ENCODE assay signal across 9 cellular contexts in genomic region chr12:69779928-69780327, GRCh38. TPM values are rescaled to one million over a fixed set of nuclear protein-coding genes. Genes with fewer than 3 reads are reported as not detected.
DNase-seq lines count a peak whose midpoint lies in the region; ATAC-seq and TF ChIP-seq lines count a peak whose summit lies in the region.
"Had no signal": no experiment of that assay in that cellular context is flagged by ENCODE, and none has a peak within 500 bp of the region (broad histone marks: within the 10 kb centered on the region; RNA-seq: fewer than 3 reads in every experiment).

No MANE protein-coding gene starts in this region.

- H3K4me1 Mint-ChIP-seq in Calu3 (ENCODE audit: low read depth, unreplicated experiment) (peaks cover 43% of the 10 kb centered on the region), T-helper 17 cell (no peaks in the 10 kb centered on the region)
- peaks cover 18% of the 10 kb centered on the region for H3K4me1 Mint-ChIP-seq in activated T-helper 17 cell treated with anti-CD3 and anti-CD28 coated beads, Interleukin-2, amount 50 U/mL, for 72 hours

- CTCF ChIA-PET in Calu3 (lab: Charles Lee), result interaction anchor here (0.6 to 1.3 kb wide), 4 partner anchors 20 to 657 kb away, joined by 3 to 4 read pairs (median 4); no protein-coding TSS in a partner anchor

- H3K27ac Mint-ChIP-seq in Calu3 (ENCODE audit: unreplicated experiment) (no peak overlapping the region), T-helper 17 cell (no peak overlapping the region)
- no peak overlapping the region for H3K27ac Mint-ChIP-seq in activated T-helper 17 cell treated with anti-CD3 and anti-CD28 coated beads, Interleukin-2, amount 50 U/mL, for 72 hours

- H3K36me3 Mint-ChIP-seq in Calu3 (ENCODE audit: insufficient read depth, unreplicated experiment) (peaks cover 6% of the 10 kb centered on the region), T-helper 17 cell (ENCODE audit: low read depth) (peaks cover 7% of the 10 kb centered on the region)
- peaks cover 52% of the 10 kb centered on the region for H3K36me3 Mint-ChIP-seq in activated T-helper 17 cell treated with anti-CD3 and anti-CD28 coated beads, Interleukin-2, amount 50 U/mL, for 72 hours (ENCODE audit: low read depth)

- H3K27me3 Mint-ChIP-seq in Calu3 (ENCODE audit: unreplicated experiment) (no peaks in the 10 kb centered on the region), T-helper 17 cell (no peaks in the 10 kb centered on the region)
- H3K27me3 Mint-ChIP-seq in activated T-helper 17 cell treated with anti-CD3 and anti-CD28 coated beads, Interleukin-2, amount 50 U/mL, for 72 hours, result no peaks in the 10 kb centered on the region
- H3K27me3 Mint-ChIP-seq: naive thymus-derived CD8-positive, alpha-beta T cell had no signal

- no peaks in the 10 kb centered on the region for H3K9me3 Mint-ChIP-seq in Calu3 (ENCODE audit: low read depth, unreplicated experiment)
- H3K9me3 Mint-ChIP-seq in activated T-helper 17 cell treated with anti-CD3 and anti-CD28 coated beads, Interleukin-2, amount 50 U/mL, for 72 hours, result peaks cover 25% of the 10 kb centered on the region

- no peak for ATAC-seq in T-helper 17 cell
- no peak for ATAC-seq in activated T-helper 17 cell treated with anti-CD3 and anti-CD28 coated beads, Interleukin-2, amount 50 U/mL, for 72 hours (replicated peaks)
- ATAC-seq: naive thymus-derived CD8-positive, alpha-beta T cell had no signal

- no TSS peak for BruUV-seq in Calu3 (replicated peaks; lab: Mats Ljungman, UMichigan)

- no peak overlapping the region for H3K4me3 Mint-ChIP-seq in Calu3 (ENCODE audit: low read depth, unreplicated experiment)
- H3K4me3 Mint-ChIP-seq in T-helper 17 cell, result no peak overlapping the region
- no peak overlapping the region for H3K4me3 Mint-ChIP-seq in activated T-helper 17 cell treated with anti-CD3 and anti-CD28 coated beads, Interleukin-2, amount 50 U/mL, for 72 hours

- intact Hi-C loops in Calu3 (cut with micrococcal nuclease; ENCODE audit: unreplicated experiment), result loop anchor here (5.0 kb wide), 1 partner anchor 97 kb away; no protein-coding TSS in a partner anchor

- no peaks in the 10 kb centered on the region for H3K9me3 ChIP-seq in T-helper 17 cell (ENCODE audit: control insufficient read depth, low read length, poor library complexity, severe bottlenecking)

- DNase-seq in Calu3, result peak; percentile 74
- DNase-seq in HS-27A (ENCODE audit: low read depth), result peak; percentile 26
- DNase-seq in UCSD-AML1 (lab: John Stamatoyannopoulos, UW; ENCODE audit: unreplicated experiment), result peak; percentile 35
- peak; percentile 74 for DNase-seq in islet precursor cell
- no peak for DNase-seq in NCI-H146 treated with DMSO at 0.1 percent for 48 hours (lab: John Stamatoyannopoulos, UW; ENCODE audit: unreplicated experiment)
- DNase-seq in T-helper 17 cell, result no peak
- DNase-seq in NCI-H1436 treated with DMSO at 0.1 percent for 48 hours (lab: John Stamatoyannopoulos, UW), result no peak

- peak; percentile 74 for TF ChIP-seq CTCF in Calu3 (IDR thresholded peaks at IDR 0.05; ENCODE audit: unreplicated experiment)

RNA-seq across cellular contexts. Expression of gene RAB3IP, which starts 41.3 kb away (rescaled TPM):
- total RNA-seq in Calu3 (2022) (101 TPM in 2 replicates), T-helper 17 cell (10 to 100 TPM; 26.6 TPM)
- total RNA-seq in activated T-helper 17 cell treated with anti-CD3 and anti-CD28 coated beads, Interleukin-2, amount 50 U/mL, for 72 hours, result 10 to 100 TPM; 21.8 to 27.3 TPM

RNA-seq across cellular contexts. Expression of gene MYRFL, which starts 45.1 kb away (rescaled TPM):
- total RNA-seq in Calu3 (2022) (1.7 and 2.1 TPM in 2 replicates), T-helper 17 cell (not detected)
- under 1 TPM in 1 of 2 donors, not detected in 1; 0.11 TPM for total RNA-seq in activated T-helper 17 cell treated with anti-CD3 and anti-CD28 coated beads, Interleukin-2, amount 50 U/mL, for 72 hours
- total RNA-seq: naive thymus-derived CD8-positive, alpha-beta T cell had no signal

Comparison
In these comparisons a context has a peak if more than half of its experiments do, and no peak if none do; other contexts are left out.
1. DNase-seq: peak in Calu3 (single experiment), HS-27A (single experiment), UCSD-AML1 (single experiment) and islet precursor cell (single experiment); none in NCI-H146 treated with DMSO at 0.1 percent for 48 hours (single experiment), T-helper 17 cell (0 of 3) and NCI-H1436 treated with DMSO at 0.1 percent for 48 hours (single experiment).